Comparison of ENCODE assay signal across 30 cellular contexts in genomic region chrX:4185086-4185485, GRCh38.
"Had no signal": no experiment of that assay in that cellular context is flagged by ENCODE, and none has a peak within 500 bp of the region (broad histone marks: within the 10 kb centered on the region; RNA-seq: fewer than 3 reads in every experiment).

No MANE protein-coding gene starts in this region.

- H2AFZ ChIP-seq: hepatocyte, neural progenitor cell had no signal

- H3K36me3 ChIP-seq: heart right ventricle, lower lobe of right lung, neural progenitor cell, neutrophil, suprapubic skin, thoracic aorta, tibial artery, upper lobe of right lung had no signal

- H3K27ac ChIP-seq: heart right ventricle, hepatocyte, lower lobe of right lung, neural progenitor cell, neutrophil, skin epidermis, suprapubic skin, thoracic aorta, tibial artery, upper lobe of right lung had no signal

- H3K4me3 ChIP-seq: heart right ventricle, hepatocyte, lower lobe of right lung, neural progenitor cell, skin epidermis, suprapubic skin, thoracic aorta, tibial artery, upper lobe of right lung had no signal

- H3K9me3 ChIP-seq: lower lobe of right lung, neutrophil, suprapubic skin, thoracic aorta, tibial artery, upper lobe of right lung had no signal

- H3K9ac ChIP-seq: neural progenitor cell had no signal

- H3K27me3 ChIP-seq: heart right ventricle, hepatocyte, neural progenitor cell, neutrophil, suprapubic skin, tibial artery, upper lobe of right lung had no signal

- H3K4me1 ChIP-seq: heart right ventricle, lower lobe of right lung, neural progenitor cell, suprapubic skin, tibial artery, upper lobe of right lung had no signal

- ATAC-seq: heart right ventricle; left cardiac atrium; left lobe of liver; lower lobe of right lung; natural killer cell; right cardiac atrium; sciatic nerve; stimulated activated naive B cell treated with anti-CD40 and anti-IgM and Interleukin-4, amounts not matched to agents 10 μg/mL and 1 μg/mL and 100 μg/mL, for 72 hours; upper lobe of right lung had no signal

- H3K4me2 ChIP-seq: hepatocyte, neural progenitor cell had no signal

- FAIRE-seq: urothelium cell line had no signal

- DNase-seq: heart right ventricle; islet precursor cell; kidney glomerular epithelial cell; left cardiac atrium; lower lobe of right lung; mammary epithelial cell; mesenchymal stem cell; naive B cell; natural killer cell; nephron progenitor cell; occipital lobe; retina; right cardiac atrium; stimulated activated CD4-positive, alpha-beta T cell treated with anti-CD3 and anti-CD28 coated beads, Interleukin-12 subunit alpha, Interleukin-12 subunit beta, amount 100 ng/mL, for 4 hours; stimulated activated CD4-positive, alpha-beta T cell treated with anti-CD3 and anti-CD28 coated beads, Interleukin-15, amount 100 ng/mL, for 24 hours; stimulated activated CD4-positive, alpha-beta T cell treated with anti-CD3 and anti-CD28 coated beads, Interleukin-2, amount 100 ng/mL, for 24 hours; stimulated activated CD4-positive, alpha-beta T cell treated with anti-CD3 and anti-CD28 coated beads, Interleukin-4, amount 100 ng/mL, for 1 hour; stimulated activated naive B cell treated with anti-CD40 and anti-IgM and Interleukin-4, amounts not matched to agents 10 μg/mL and 1 μg/mL and 100 μg/mL, for 72 hours; tibial artery; trophoblast cell; upper lobe of right lung had no signal

- H3K79me2 ChIP-seq: hepatocyte had no signal
